ENCODE assay signal across 1 cellular context in genomic region chr11:46379483-46380293, GRCh38.
TF ChIP-seq lines count a peak whose summit lies in the region.

No MANE protein-coding gene starts in this region.

TF ChIP-seq in HEK293, 187 proteins besides CTCF, POLR2A, EP300 and RAD21:
- peak; percentile 48; the same call in 1 of the 2 replicates for TF ChIP-seq PATZ1 (tag by site-specific recombination; IDR thresholded peaks at IDR 0.05)
- TF ChIP-seq SP2 (tag by site-specific recombination; IDR thresholded peaks at IDR 0.05), result peak; percentile 63
- TF ChIP-seq ZFHX2 (tag by site-specific recombination; conservative IDR thresholded peaks at IDR 0.05), result peak; percentile 51
- peak; percentile 33; the same call in 1 of the 2 replicates for TF ChIP-seq EGR2 (tag by site-specific recombination; IDR thresholded peaks at IDR 0.05; ENCODE audit: low read depth)
- peak; percentile 77; the same call in 1 of the 2 replicates for TF ChIP-seq ZBTB20 (tag by site-specific recombination; IDR thresholded peaks at IDR 0.05)
- TF ChIP-seq ZNF341 (tag by site-specific recombination; IDR thresholded peaks at IDR 0.05; ENCODE audit: low read depth), result peak; percentile 19
- TF ChIP-seq ZXDB (tag by site-specific recombination; IDR thresholded peaks at IDR 0.05), result peak; percentile 75
- TF ChIP-seq GLIS2 (tag by site-specific recombination; IDR thresholded peaks at IDR 0.05), result peak; percentile 61; the same call in 1 of the 2 replicates
- peak; percentile 90 for TF ChIP-seq ZBTB48 (tag by site-specific recombination; IDR thresholded peaks at IDR 0.05)
- TF ChIP-seq ZNF335 (tag by site-specific recombination; conservative IDR thresholded peaks at IDR 0.05), result peak; percentile 59; the same call in 1 of the 2 replicates
- TF ChIP-seq ZIC2 (tag by site-specific recombination; IDR thresholded peaks at IDR 0.05), result peak; percentile 96
- TF ChIP-seq WT1 (tag by site-specific recombination; IDR thresholded peaks at IDR 0.05), result 0 out of 2 replicates have a peak, but pooled peaks have one; percentile 14
- peak; percentile 80 for TF ChIP-seq ZBTB8A (tag by site-specific recombination; IDR thresholded peaks at IDR 0.05)
- peak; percentile 22; the same call in 1 of the 2 replicates for TF ChIP-seq SCRT2 (tag by site-specific recombination; IDR thresholded peaks at IDR 0.05)
- TF ChIP-seq ZBTB17 (tag by site-specific recombination; IDR thresholded peaks at IDR 0.05), result peak; percentile 83
- TF ChIP-seq ZNF600 (tag by site-specific recombination; IDR thresholded peaks at IDR 0.05), result peak; percentile 58; the same call in 1 of the 2 replicates
- peak; percentile 38 for TF ChIP-seq SP3 (tag by site-specific recombination; IDR thresholded peaks at IDR 0.05)
- TF ChIP-seq KLF1 (tag by site-specific recombination; IDR thresholded peaks at IDR 0.05), result peak; percentile 21; the same call in 1 of the 2 replicates
